ENCODE assay signal across 11 cellular contexts in genomic region chr17:2405247-2405926, GRCh38. TPM values are rescaled to one million over a fixed set of nuclear protein-coding genes. Genes with fewer than 3 reads are reported as not detected.
DNase-seq lines count a peak whose midpoint lies in the region; ATAC-seq, FAIRE-seq and TF ChIP-seq lines count a peak whose summit lies in the region.
"Had no signal": no experiment of that assay in that cellular context is flagged by ENCODE, and none has a peak within 500 bp of the region (broad histone marks: within the 10 kb centered on the region; RNA-seq: fewer than 3 reads in every experiment).

No MANE protein-coding gene starts in this region.

- peaks cover 2% of the 10 kb centered on the region for H3K79me2 ChIP-seq in astrocyte (ENCODE audit: insufficient read depth, low read length)

- H3K4me3 ChIP-seq in astrocyte (ENCODE audit: insufficient read depth, low read depth, low read length), result no peak overlapping the region

- ATAC-seq in activated T-cell treated with anti-CD3 and anti-CD28 coated beads, Interleukin-2, amount 50 U/mL, for 4 hours, result no peak
- ATAC-seq in GM19463 (IDR thresholded peaks at IDR 0.05; ENCODE audit: unreplicated experiment), result no peak
- ATAC-seq: Panc1 had no signal

- no peak for DNase-seq in activated T-cell treated with anti-CD3 and anti-CD28 coated beads, Interleukin-2, amount 50 U/mL, for 24 hours
- DNase-seq in activated T-cell treated with anti-CD3 and anti-CD28 coated beads, Interleukin-2, amount 50 U/mL, for 4 hours, result no peak
- DNase-seq in astrocyte (ENCODE audit: low read depth) (peak; percentile 82), kidney tubule cell (ENCODE audit: low spot score) (peak; percentile 89), type B pancreatic cell (ENCODE audit: extremely low spot score, unreplicated experiment) (no peak), retina (no peak)
- no peak for DNase-seq in activated CD8-positive, alpha-beta memory T cell treated with anti-CD3 and anti-CD28 coated beads, Interleukin-2, amount 50 U/mL, for 48 hours
- DNase-seq: activated naive CD8-positive, alpha-beta T cell treated with anti-CD3 and anti-CD28 coated beads, Interleukin-2, amount 10 ng/mL, durations not matched to agents 7 days and 5 days; CD4-positive, alpha-beta T cell had no signal

- no peaks in the 10 kb centered on the region for H3K9me3 ChIP-seq in astrocyte (ENCODE audit: insufficient read depth, low read depth, low read length)

- H3K27me3 Mint-ChIP-seq in activated T-cell treated with anti-CD3 and anti-CD28 coated beads, Interleukin-2, amount 50 U/mL, for 24 hours, result no peaks in the 10 kb centered on the region
- no peaks in the 10 kb centered on the region for H3K27me3 Mint-ChIP-seq in activated T-cell treated with anti-CD3 and anti-CD28 coated beads, Interleukin-2, amount 50 U/mL, for 4 hours (ENCODE audit: low read depth)
- H3K27me3 Mint-ChIP-seq in astrocyte (ENCODE audit: low read depth, unreplicated experiment) (no peaks in the 10 kb centered on the region), type B pancreatic cell (no peaks in the 10 kb centered on the region)
- H3K27me3 Mint-ChIP-seq: activated naive CD8-positive, alpha-beta T cell treated with anti-CD3 and anti-CD28 coated beads, Interleukin-2, amount 10 ng/mL, durations not matched to agents 7 days and 5 days; CD4-positive, alpha-beta T cell had no signal

- peaks cover 25% of the 10 kb centered on the region for H3K36me3 Mint-ChIP-seq in activated T-cell treated with anti-CD3 and anti-CD28 coated beads, Interleukin-2, amount 50 U/mL, for 24 hours (ENCODE audit: low read depth)
- no peaks in the 10 kb centered on the region for H3K36me3 Mint-ChIP-seq in activated T-cell treated with anti-CD3 and anti-CD28 coated beads, Interleukin-2, amount 50 U/mL, for 4 hours (ENCODE audit: insufficient read depth)
- H3K36me3 Mint-ChIP-seq in astrocyte (ENCODE audit: low read depth, unreplicated experiment) (no peaks in the 10 kb centered on the region), type B pancreatic cell (peaks cover 4% of the 10 kb centered on the region)
- H3K36me3 Mint-ChIP-seq: activated naive CD8-positive, alpha-beta T cell treated with anti-CD3 and anti-CD28 coated beads, Interleukin-2, amount 10 ng/mL, durations not matched to agents 7 days and 5 days had no signal

- TF ChIP-seq CTCF in astrocyte (IDR thresholded peaks at IDR 0.05; ENCODE audit: insufficient read depth, low read depth, low read length), result no peak
- no peak for TF ChIP-seq CTCF in type B pancreatic cell (conservative IDR thresholded peaks at IDR 0.05)

- no peak overlapping the region for H2AFZ ChIP-seq in astrocyte (ENCODE audit: low read depth, low read length)

- H3K27ac ChIP-seq in astrocyte (ENCODE audit: low read depth, low read length), result peak overlapping the region; percentile 98

- H3K4me2 ChIP-seq in astrocyte (ENCODE audit: low read length), result peak overlapping the region; percentile 73

- peak overlapping the region; percentile 13 for H3K27ac Mint-ChIP-seq in activated T-cell treated with anti-CD3 and anti-CD28 coated beads, Interleukin-2, amount 50 U/mL, for 24 hours
- H3K27ac Mint-ChIP-seq in astrocyte (ENCODE audit: unreplicated experiment) (peak overlapping the region; percentile 98), type B pancreatic cell (peak overlapping the region; percentile 98)
- H3K27ac Mint-ChIP-seq: activated naive CD8-positive, alpha-beta T cell treated with anti-CD3 and anti-CD28 coated beads, Interleukin-2, amount 10 ng/mL, durations not matched to agents 7 days and 5 days; CD4-positive, alpha-beta T cell had no signal

- FAIRE-seq in astrocyte (lab: Jason Lieb, UNC), result peak; percentile 43

- H3K27me3 ChIP-seq in astrocyte (ENCODE audit: insufficient read depth, low read length), result no peaks in the 10 kb centered on the region

- no peaks in the 10 kb centered on the region for H4K20me1 ChIP-seq in astrocyte (ENCODE audit: insufficient read depth, low read length)

- H3K4me1 ChIP-seq in astrocyte (ENCODE audit: insufficient read depth, low read length), result peaks cover 45% of the 10 kb centered on the region

- H3K4me1 Mint-ChIP-seq in activated T-cell treated with anti-CD3 and anti-CD28 coated beads, Interleukin-2, amount 50 U/mL, for 24 hours (ENCODE audit: low read depth), result peaks cover 39% of the 10 kb centered on the region
- H3K4me1 Mint-ChIP-seq in activated T-cell treated with anti-CD3 and anti-CD28 coated beads, Interleukin-2, amount 50 U/mL, for 4 hours (ENCODE audit: low read depth), result peaks cover 24% of the 10 kb centered on the region
- H3K4me1 Mint-ChIP-seq in astrocyte (ENCODE audit: low read depth, unreplicated experiment), result peaks cover 31% of the 10 kb centered on the region
- peaks cover 32% of the 10 kb centered on the region for H3K4me1 Mint-ChIP-seq in type B pancreatic cell (ENCODE audit: unreplicated experiment)

- no peaks in the 10 kb centered on the region for H3K36me3 ChIP-seq in astrocyte (ENCODE audit: insufficient read depth, low read length)

- H3K9ac ChIP-seq in astrocyte (ENCODE audit: low read length), result peak overlapping the region; percentile 28

- H3K9me3 Mint-ChIP-seq in activated T-cell treated with anti-CD3 and anti-CD28 coated beads, Interleukin-2, amount 50 U/mL, for 24 hours, result no peaks in the 10 kb centered on the region
- no peaks in the 10 kb centered on the region for H3K9me3 Mint-ChIP-seq in activated T-cell treated with anti-CD3 and anti-CD28 coated beads, Interleukin-2, amount 50 U/mL, for 4 hours
- H3K9me3 Mint-ChIP-seq in astrocyte (ENCODE audit: unreplicated experiment) (no peaks in the 10 kb centered on the region), type B pancreatic cell (no peaks in the 10 kb centered on the region)
- H3K9me3 Mint-ChIP-seq: activated naive CD8-positive, alpha-beta T cell treated with anti-CD3 and anti-CD28 coated beads, Interleukin-2, amount 10 ng/mL, durations not matched to agents 7 days and 5 days; CD4-positive, alpha-beta T cell had no signal

- no peak overlapping the region for H3K4me3 Mint-ChIP-seq in activated T-cell treated with anti-CD3 and anti-CD28 coated beads, Interleukin-2, amount 50 U/mL, for 24 hours
- no peak overlapping the region for H3K4me3 Mint-ChIP-seq in activated T-cell treated with anti-CD3 and anti-CD28 coated beads, Interleukin-2, amount 50 U/mL, for 4 hours
- H3K4me3 Mint-ChIP-seq in astrocyte (ENCODE audit: unreplicated experiment) (peak overlapping the region; percentile 79), type B pancreatic cell (peak overlapping the region; percentile 53)
- H3K4me3 Mint-ChIP-seq: activated naive CD8-positive, alpha-beta T cell treated with anti-CD3 and anti-CD28 coated beads, Interleukin-2, amount 10 ng/mL, durations not matched to agents 7 days and 5 days; CD4-positive, alpha-beta T cell had no signal

RNA-seq across cellular contexts. Expression of gene MNT, which starts 4.5 kb away (rescaled TPM):
- 10 to 100 TPM; 27.8 to 30.7 (median 29.5) TPM for total RNA-seq in activated T-cell treated with anti-CD3 and anti-CD28 coated beads, Interleukin-2, amount 50 U/mL, for 4 hours
- total RNA-seq in astrocyte, result 22.5 and 29.1 TPM in 2 replicates
- total RNA-seq in type B pancreatic cell (ENCODE audit: low replicate concordance), result 26.9 and 32.9 TPM in 2 replicates

Comparison
In these comparisons a context has a peak if more than half of its experiments do, and no peak if none do; other contexts are left out.
1. DNase-seq: peak in astrocyte (single experiment) and kidney tubule cell (single experiment); none in activated T-cell treated with anti-CD3 and anti-CD28 coated beads, Interleukin-2, amount 50 U/mL, for 24 hours (single experiment), activated T-cell treated with anti-CD3 and anti-CD28 coated beads, Interleukin-2, amount 50 U/mL, for 4 hours (single experiment), type B pancreatic cell (single experiment), retina (single experiment) and activated CD8-positive, alpha-beta memory T cell treated with anti-CD3 and anti-CD28 coated beads, Interleukin-2, amount 50 U/mL, for 48 hours (single experiment).
2. H3K27ac Mint-ChIP-seq: peak in every context shown above with its lines; median percentile 98 in astrocyte; 98 in type B pancreatic cell; 13 in activated T-cell treated with anti-CD3 and anti-CD28 coated beads, Interleukin-2, amount 50 U/mL, for 24 hours.
3. H3K4me3 Mint-ChIP-seq: peak in astrocyte (single experiment) and type B pancreatic cell (single experiment); none in activated T-cell treated with anti-CD3 and anti-CD28 coated beads, Interleukin-2, amount 50 U/mL, for 24 hours (single experiment) and activated T-cell treated with anti-CD3 and anti-CD28 coated beads, Interleukin-2, amount 50 U/mL, for 4 hours (single experiment).